10 cellular contexts compared by ENCODE assay signal in the genomic region with DNA sequence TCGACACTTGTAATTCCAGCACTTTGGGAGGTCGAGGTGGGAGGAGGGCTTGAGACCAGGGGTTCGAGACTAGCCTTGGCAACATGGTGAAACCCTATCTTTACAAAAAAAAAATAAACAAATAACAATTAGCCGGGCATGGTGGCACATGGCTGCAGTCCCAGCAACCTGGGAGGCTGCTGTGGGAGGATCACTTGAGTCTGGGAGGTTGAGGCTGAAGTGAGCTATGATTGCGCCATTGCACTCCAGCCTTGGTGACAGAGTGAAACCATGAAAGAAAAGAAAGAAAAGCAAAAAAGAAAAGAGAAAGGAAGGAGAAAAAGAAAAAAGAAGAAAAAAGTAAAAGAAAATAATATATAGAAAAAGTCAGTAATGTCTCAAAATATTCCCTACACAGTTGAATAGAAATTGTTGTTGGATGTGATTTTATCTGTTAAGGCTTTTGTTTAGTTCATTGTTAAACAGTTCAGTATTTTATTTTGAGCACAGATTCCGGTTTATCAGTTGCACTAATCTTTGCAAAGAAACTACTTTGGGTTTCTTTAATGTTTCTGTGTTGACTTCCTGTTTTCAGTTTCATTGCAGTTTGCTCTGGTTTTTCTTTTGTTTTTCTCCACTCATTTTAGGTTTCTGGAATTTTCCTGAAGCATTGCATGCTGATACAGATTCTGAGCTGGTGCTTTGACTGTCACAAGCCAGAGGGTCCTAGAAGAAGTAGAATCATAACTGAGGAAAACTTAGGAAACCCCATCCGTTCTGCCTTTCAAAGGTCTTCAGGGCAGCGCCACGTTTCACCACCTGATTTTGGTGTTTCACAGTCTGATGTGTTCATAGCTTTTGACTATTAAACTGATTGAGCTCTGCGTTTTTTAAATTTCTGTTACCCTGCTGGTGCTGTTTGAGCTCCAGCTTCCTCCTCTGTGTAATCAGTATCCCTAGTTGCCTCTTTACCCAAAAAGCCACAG.
DNase-seq lines count a peak whose midpoint lies in the region; ATAC-seq and TF ChIP-seq lines count a peak whose summit lies in the region.
"Had no signal": no experiment of that assay in that cellular context is flagged by ENCODE, and none has a peak within 500 bp of the region (broad histone marks: within the 10 kb centered on the region; RNA-seq: fewer than 3 reads in every experiment).

No MANE protein-coding gene starts in this region.

- H3K4me1 ChIP-seq in GM23338 (ENCODE audit: insufficient read depth): peaks cover 5% of the 10 kb centered on the region; the same call in 1 of the 2 replicates
- peaks cover 28% of the 10 kb centered on the region for H3K4me1 ChIP-seq in OCI-LY1 (ENCODE audit: insufficient read depth, low read length, severe bottlenecking)
- H3K4me1 ChIP-seq in muscle layer of duodenum (ENCODE audit: control insufficient read depth in 1 of 2, insufficient read depth in 2 of 2, low read length in 2 of 2): no peaks in the 10 kb centered on the region
- H3K4me1 ChIP-seq in GM23248 (ENCODE audit: insufficient read depth): no peaks in the 10 kb centered on the region
- H3K4me1 ChIP-seq in smooth muscle cell (ENCODE audit: low read depth): no peaks in the 10 kb centered on the region

- no peak overlapping the region for H3K4me2 ChIP-seq in GM23338
- H3K4me2 ChIP-seq in OCI-LY1 (ENCODE audit: low read length): peak overlapping the region; percentile 78
- no peak overlapping the region for H3K4me2 ChIP-seq in GM23248 (ENCODE audit: unreplicated experiment)
- H3K4me2 ChIP-seq in smooth muscle cell: no peak overlapping the region

- peaks cover 78% of the 10 kb centered on the region for H3K79me2 ChIP-seq in GM23338 (replicated peaks; ENCODE audit: insufficient read depth)
- H3K79me2 ChIP-seq in OCI-LY1 (ENCODE audit: insufficient read depth, low read length): peaks cover 41% of the 10 kb centered on the region
- peaks cover 97% of the 10 kb centered on the region for H3K79me2 ChIP-seq in GM23248 (ENCODE audit: insufficient read depth)
- no peaks in the 10 kb centered on the region for H3K79me2 ChIP-seq in smooth muscle cell (ENCODE audit: low read depth)

- H3K9me3 Mint-ChIP-seq in GM23338: no peaks in the 10 kb centered on the region

- no peaks in the 10 kb centered on the region for H3K27me3 Mint-ChIP-seq in GM23338 (ENCODE audit: insufficient read depth, low read depth, poor library complexity)

- no peaks in the 10 kb centered on the region for H3K36me3 ChIP-seq in GM23338 (ENCODE audit: insufficient read depth)
- peaks cover 34% of the 10 kb centered on the region for H3K36me3 ChIP-seq in OCI-LY1 (ENCODE audit: insufficient read depth, low read length)
- peaks cover 0 to 3% of the 10 kb centered on the region in 2 donors for H3K36me3 ChIP-seq in muscle layer of duodenum (ENCODE audit: control insufficient read depth in 1 of 2, insufficient read depth in 2 of 2, low read length in 2 of 2)
- H3K36me3 ChIP-seq in GM23248 (ENCODE audit: low read depth): no peaks in the 10 kb centered on the region; the same call in 1 of the 2 replicates
- H3K36me3 ChIP-seq in smooth muscle cell (ENCODE audit: low read depth): no peaks in the 10 kb centered on the region

- H2AFZ ChIP-seq in GM23338: no peak overlapping the region
- no peak overlapping the region for H2AFZ ChIP-seq in OCI-LY1 (ENCODE audit: low read length)
- no peak overlapping the region for H2AFZ ChIP-seq in GM23248
- no peak overlapping the region for H2AFZ ChIP-seq in smooth muscle cell (ENCODE audit: low read depth)

- no peak for DNase-seq in GM23338 (ENCODE audit: low spot score)
- DNase-seq in GM23248: no peak
- no peak for DNase-seq in smooth muscle cell (lab: John Stamatoyannopoulos, UW; ENCODE audit: unreplicated experiment)
- DNase-seq: DMS 273 treated with DMSO at 0.1 percent for 48 hours, IMR-90, Right ventricle myocardium superior had no signal

- in situ Hi-C loops in GM23248 (cut with MboI): no loop called here

- 82 to 85% methylated on average over 10 of the region's 10 CpGs for WGBS in GM23248 (ENCODE audit: low coverage in 1 of 2, low lambda C conversion rate in 2 of 2, missing lambda C conversion rate in 2 of 2), 2 experiments
- WGBS in smooth muscle cell (ENCODE audit: low lambda C conversion rate): no CpG with 5 or more reads among the region's 10 CpGs

- H3F3A ChIP-seq in GM23338 (replicated peaks; ENCODE audit: low read depth) (no peaks in the 10 kb centered on the region), OCI-LY1 (ENCODE audit: insufficient read depth, low read length) (no peaks in the 10 kb centered on the region), GM23248 (ENCODE audit: insufficient read depth) (no peaks in the 10 kb centered on the region; the same call in 1 of the 2 replicates), smooth muscle cell (ENCODE audit: low read depth) (no peaks in the 10 kb centered on the region)

- 0 out of 2 replicates have a peak overlapping the region, but pooled peaks have one; percentile 23 for H3K27ac Mint-ChIP-seq in GM23338

- H3K9me3 ChIP-seq in OCI-LY1 (ENCODE audit: low read length) (no peaks in the 10 kb centered on the region), muscle layer of duodenum (ENCODE audit: control insufficient read depth in 1 of 2, low read length in 2 of 2) (no peaks in the 10 kb centered on the region), GM23248 (ENCODE audit: low read depth) (no peaks in the 10 kb centered on the region), smooth muscle cell (replicated peaks; ENCODE audit: low read depth) (no peaks in the 10 kb centered on the region)

- H3K27me3 ChIP-seq in GM23338 (ENCODE audit: insufficient read depth) (no peaks in the 10 kb centered on the region), OCI-LY1 (ENCODE audit: insufficient read depth, low read length) (no peaks in the 10 kb centered on the region), muscle layer of duodenum (ENCODE audit: low read depth, low read length) (no peaks in the 10 kb centered on the region), GM23248 (replicated peaks; ENCODE audit: insufficient read depth) (no peaks in the 10 kb centered on the region), smooth muscle cell (ENCODE audit: low read depth) (no peaks in the 10 kb centered on the region)

- ATAC-seq in GM19025 (IDR thresholded peaks at IDR 0.05; ENCODE audit: low read depth, unreplicated experiment) (peak; percentile 61), GM23338 (no peak), HG03097 (IDR thresholded peaks at IDR 0.05; ENCODE audit: low FRiP score, unreplicated experiment) (no peak)

- H3K9ac ChIP-seq in OCI-LY1 (ENCODE audit: low read length) (peak overlapping the region; percentile 55), GM23248 (no peak overlapping the region), smooth muscle cell (ENCODE audit: low read depth) (no peak overlapping the region)

- no peak overlapping the region for H3K4me3 Mint-ChIP-seq in GM23338

- peaks cover 14% of the 10 kb centered on the region for H3K4me1 Mint-ChIP-seq in GM23338

- H3K4me3 ChIP-seq in GM23338 (no peak overlapping the region), OCI-LY1 (ENCODE audit: low read depth, low read length, poor library complexity, severe bottlenecking) (peak overlapping the region; percentile 30), muscle layer of duodenum (ENCODE audit: low read depth in 1 of 2, low read length in 2 of 2) (no peak overlapping the region), GM23248 (no peak overlapping the region), smooth muscle cell (no peak overlapping the region)

- TF ChIP-seq CTCF in GM23338 (conservative IDR thresholded peaks at IDR 0.05; ENCODE audit: low read depth in 2 of 2) (no peak), OCI-LY1 (IDR thresholded peaks at IDR 0.05; ENCODE audit: low read length) (no peak), smooth muscle cell (IDR thresholded peaks at IDR 0.05; ENCODE audit: borderline replicate concordance, insufficient read depth, poor library complexity, severe bottlenecking) (no peak)

- H4K20me1 ChIP-seq in GM23338 (replicated peaks; ENCODE audit: insufficient read depth) (no peaks in the 10 kb centered on the region), OCI-LY1 (ENCODE audit: insufficient read depth, low read length) (no peaks in the 10 kb centered on the region), GM23248 (ENCODE audit: insufficient read depth) (no peaks in the 10 kb centered on the region), smooth muscle cell (ENCODE audit: low read depth) (no peaks in the 10 kb centered on the region)

- H3K27ac ChIP-seq in GM23338 (ENCODE audit: low read depth): no peak overlapping the region
- peak overlapping the region; percentile 92 for H3K27ac ChIP-seq in OCI-LY1 (ENCODE audit: low read depth, low read length, poor library complexity, severe bottlenecking)
- H3K27ac ChIP-seq in muscle layer of duodenum (ENCODE audit: low read length): peak overlapping the region; percentile 45
- H3K27ac ChIP-seq in GM23248: no peak overlapping the region
- H3K27ac ChIP-seq in smooth muscle cell (ENCODE audit: low read depth): no peak overlapping the region

- H3K9me2 ChIP-seq in GM23338 (ENCODE audit: insufficient read depth) (no peaks in the 10 kb centered on the region), OCI-LY1 (ENCODE audit: low read depth, low read length) (no peaks in the 10 kb centered on the region), GM23248 (ENCODE audit: insufficient read depth) (no peaks in the 10 kb centered on the region)

- H3K36me3 Mint-ChIP-seq in GM23338 (ENCODE audit: low read depth): peaks cover 19% of the 10 kb centered on the region

TF ChIP-seq in GM23338, 12 proteins besides CTCF, POLR2A, EP300 and RAD21 (continues in another document):
- TF ChIP-seq CREB1 (CRISPR knock-in tag; IDR thresholded peaks at IDR 0.05; ENCODE audit: low read depth) (no peak), STAT1 (IDR thresholded peaks at IDR 0.05; ENCODE audit: unreplicated experiment) (no peak), EZH2phosphoT487 (IDR thresholded peaks at IDR 0.05; ENCODE audit: unreplicated experiment) (no peak), ZNF114 (CRISPR knock-in tag; IDR thresholded peaks at IDR 0.05) (no peak), EZH2 (IDR thresholded peaks at IDR 0.05; ENCODE audit: low read depth, unreplicated experiment) (no peak), NANOG (IDR thresholded peaks at IDR 0.05; ENCODE audit: borderline replicate concordance) (no peak), ZNF331 (CRISPR knock-in tag; IDR thresholded peaks at IDR 0.05; ENCODE audit: low read depth) (no peak)
- TF ChIP-seq, protein P1, sequence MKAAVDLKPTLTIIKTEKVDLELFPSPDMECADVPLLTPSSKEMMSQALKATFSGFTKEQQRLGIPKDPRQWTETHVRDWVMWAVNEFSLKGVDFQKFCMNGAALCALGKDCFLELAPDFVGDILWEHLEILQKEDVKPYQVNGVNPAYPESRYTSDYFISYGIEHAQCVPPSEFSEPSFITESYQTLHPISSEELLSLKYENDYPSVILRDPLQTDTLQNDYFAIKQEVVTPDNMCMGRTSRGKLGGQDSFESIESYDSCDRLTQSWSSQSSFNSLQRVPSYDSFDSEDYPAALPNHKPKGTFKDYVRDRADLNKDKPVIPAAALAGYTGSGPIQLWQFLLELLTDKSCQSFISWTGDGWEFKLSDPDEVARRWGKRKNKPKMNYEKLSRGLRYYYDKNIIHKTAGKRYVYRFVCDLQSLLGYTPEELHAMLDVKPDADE (IDR thresholded peaks at IDR 0.05): no peak

Comparison
In these comparisons a context has a peak if more than half of its experiments do, and no peak if none do; other contexts are left out.
1. H3K27ac ChIP-seq: peak in OCI-LY1 (single experiment) and muscle layer of duodenum (single experiment); none in GM23338 (single experiment), GM23248 (single experiment) and smooth muscle cell (single experiment).